In genomic region chrX:43654431-43655150, GRCh38 we compare ENCODE assay signal across 8 cellular contexts. TPM values are rescaled to one million over a fixed set of nuclear protein-coding genes. Genes with fewer than 3 reads are reported as not detected.
DNase-seq lines count a peak whose midpoint lies in the region; ATAC-seq and TF ChIP-seq lines count a peak whose summit lies in the region.

No MANE protein-coding gene starts in this region.

- intact Hi-C loops in Calu3 (cut with micrococcal nuclease; ENCODE audit: unreplicated experiment) = loop anchor here (5.0 kb wide), 2 partner anchors 97 to 98 kb away; no protein-coding TSS in a partner anchor

- H3K9ac ChIP-seq in mucosa of rectum (ENCODE audit: low read depth in 1 of 2, low read length in 2 of 2) = peak overlapping the region; percentile 68 to 77

- H3K9me3 ChIP-seq in esophagus (ENCODE audit: control insufficient read depth in 2 of 2, insufficient read depth in 1 of 2, low read depth in 1 of 2, low read length in 1 of 2) (no peaks in the 10 kb centered on the region), mucosa of rectum (ENCODE audit: control insufficient read depth in 2 of 2, low read length in 2 of 2) (no peaks in the 10 kb centered on the region)

- no peak for TF ChIP-seq CTCF in Calu3 (IDR thresholded peaks at IDR 0.05; ENCODE audit: unreplicated experiment)

- H3K36me3 ChIP-seq in esophagus (ENCODE audit: control insufficient read depth in 2 of 2, insufficient read depth in 2 of 2, low read length in 1 of 2) (no peaks in the 10 kb centered on the region), mucosa of rectum (ENCODE audit: control insufficient read depth in 2 of 2, insufficient read depth in 2 of 2, low read length in 2 of 2) (no peaks in the 10 kb centered on the region)

- no peaks in the 10 kb centered on the region for H3K27me3 Mint-ChIP-seq in Calu3 (ENCODE audit: unreplicated experiment)

- H3K4me1 Mint-ChIP-seq in Calu3 (ENCODE audit: low read depth, unreplicated experiment) = peaks cover 8% of the 10 kb centered on the region

- peaks cover 19% of the 10 kb centered on the region for H3K36me3 Mint-ChIP-seq in Calu3 (ENCODE audit: insufficient read depth, unreplicated experiment)

- CTCF ChIA-PET in Calu3 (lab: Charles Lee) = interaction anchor here (0.8 kb wide), 1 partner anchor 125 kb away, joined by 3 read pairs; no protein-coding TSS in a partner anchor

- no peaks in the 10 kb centered on the region for H3K9me3 Mint-ChIP-seq in Calu3 (ENCODE audit: low read depth, unreplicated experiment)

- H3K4me1 ChIP-seq in esophagus (ENCODE audit: control insufficient read depth in 2 of 2, insufficient read depth in 2 of 2, low read length in 1 of 2) = no peaks in the 10 kb centered on the region
- peaks cover 0 to 3% of the 10 kb centered on the region in 2 donors for H3K4me1 ChIP-seq in mucosa of rectum (ENCODE audit: control insufficient read depth in 2 of 2, insufficient read depth in 2 of 2, low read length in 2 of 2)

- WGBS in esophagus, 2 donors = 0 to 31% methylated on average over 36 to 44 of the region's 57 CpGs

- peak; percentile 99 for ATAC-seq in GM21528 (IDR thresholded peaks at IDR 0.05; ENCODE audit: low FRiP score, unreplicated experiment)

- peak overlapping the region; percentile 71 for H3K4me3 Mint-ChIP-seq in Calu3 (ENCODE audit: low read depth, unreplicated experiment)

- H3K27me3 ChIP-seq in esophagus (ENCODE audit: control insufficient read depth in 1 of 2, insufficient read depth in 2 of 2, low read length in 2 of 2) (no peaks in the 10 kb centered on the region), mucosa of rectum (ENCODE audit: control insufficient read depth in 2 of 2, insufficient read depth in 2 of 2, low read length in 2 of 2) (peaks cover 0 to 4% of the 10 kb centered on the region in 2 donors)

- H3K4me3 ChIP-seq in esophagus (ENCODE audit: low read depth in 1 of 2, low read length in 2 of 2) = peak overlapping the region; percentile 57 to 77
- H3K4me3 ChIP-seq in mucosa of rectum (ENCODE audit: low read length in 2 of 2) = peak overlapping the region; percentile 70 to 71

- peak; percentile 92 for DNase-seq in Calu3
- DNase-seq in HuH-7 (ENCODE audit: low spot score) = peak; percentile 77
- peak; percentile 95 for DNase-seq in OCI-M1 (lab: John Stamatoyannopoulos, UW)
- DNase-seq in activated T-cell treated with anti-CD3 and anti-CD28 coated beads, Interleukin-2, amount 50 U/mL, for 48 hours = peak; percentile 86 to 88
- peak; percentile 66 to 68 for DNase-seq in stimulated activated CD8-positive, alpha-beta memory T cell treated with anti-CD3 and anti-CD28 coated beads, Interleukin-4, amount 100 ng/mL, for 4 hours (ENCODE audit: low read depth in 2 of 2, low spot score in 1 of 2)

- H3K27ac ChIP-seq in esophagus (ENCODE audit: low read depth in 2 of 2, low read length in 1 of 2) (peak overlapping the region; percentile 87 to 93), mucosa of rectum (ENCODE audit: low read depth in 2 of 2, low read length in 2 of 2) (peak overlapping the region; percentile 78 to 81)

- BruUV-seq in Calu3 (replicated peaks; lab: Mats Ljungman, UMichigan) = no TSS peak

- H3K27ac Mint-ChIP-seq in Calu3 (ENCODE audit: unreplicated experiment) = peak overlapping the region; percentile 93

RNA-seq across cellular contexts. Expression of gene MAOA, which starts 1.5 kb away (rescaled TPM):
- 1.8 and 3.3 TPM in 2 replicates for total RNA-seq in Calu3 (2022)
- polyA plus RNA-seq in esophagus = 10 to 100 TPM; 22.9 to 43.9 TPM

Comparison
In these comparisons a context has a peak if more than half of its experiments do, and no peak if none do; other contexts are left out.
1. Peak in every context shown above with its lines: DNase-seq, ATAC-seq, H3K4me3 ChIP-seq and H3K27ac ChIP-seq.